Comparison of ENCODE assay signal across 6 cellular contexts in the genomic region with DNA sequence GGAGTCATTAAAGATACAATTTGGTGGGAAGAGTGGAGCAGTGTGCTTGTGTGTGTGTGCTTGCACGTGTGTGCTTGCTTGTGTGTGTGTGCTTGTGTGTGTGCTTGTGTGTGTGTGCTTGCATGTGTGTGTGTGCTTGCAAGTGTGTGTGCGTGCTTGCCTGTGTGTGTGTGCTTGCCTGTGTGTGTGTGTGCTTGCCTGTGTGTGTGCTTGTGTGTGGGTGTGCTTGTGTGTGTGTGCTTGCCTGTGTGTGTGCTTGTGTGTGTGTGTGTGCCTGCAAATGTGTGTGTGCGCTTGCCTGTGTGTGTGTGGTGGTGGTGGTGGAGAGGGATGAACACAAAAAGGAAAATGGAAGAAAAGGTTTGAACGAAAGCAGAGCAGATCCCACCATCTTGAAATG. TPM values are rescaled to one million over a fixed set of nuclear protein-coding genes. Genes with fewer than 3 reads are reported as not detected.
DNase-seq lines count a peak whose midpoint lies in the region; ATAC-seq, FAIRE-seq and TF ChIP-seq lines count a peak whose summit lies in the region.
"Not testable (repeated sequence)": the region's sequence is repeated elsewhere in the genome, so short reads cannot be mapped to it uniquely, and the experiment has no call there.

No MANE protein-coding gene starts in this region.

- TF ChIP-seq EP300 in K562 (IDR thresholded peaks at IDR 0.05; ENCODE audit: low read length): not testable (repeated sequence)

- H2AFZ ChIP-seq in IMR-90 (replicated peaks; ENCODE audit: low read length, poor library complexity); K562 (ENCODE audit: low read depth, low read length); trophoblast cell (ENCODE audit: insufficient read depth, low read length, poor library complexity): not testable (repeated sequence)

- not testable (repeated sequence) for H3K27ac ChIP-seq in HEK293 (ENCODE audit: extremely low read depth, low read depth, low read length); IMR-90 (ENCODE audit: insufficient read depth, low read length); K562 (ENCODE audit: extremely low read depth, low read depth, low read length); trophoblast cell (ENCODE audit: low read depth, low read length)

- H3K4me3 ChIP-seq in HEK293 (ENCODE audit: low read depth, low read length); IMR-90 (ENCODE audit: insufficient read depth, low read depth, low read length); K562: not testable (repeated sequence)
- H3K4me3 ChIP-seq in trophoblast cell (ENCODE audit: low read depth, low read length): peak overlapping the region; percentile 68

- H3K9me1 ChIP-seq in IMR-90 (ENCODE audit: insufficient read depth, low read length); K562 (ENCODE audit: control insufficient read depth, insufficient read depth, low read length): not testable (repeated sequence)

- not testable (repeated sequence) for H3K27me3 Mint-ChIP-seq in endothelial cell (ENCODE audit: unreplicated experiment); nephron progenitor cell (ENCODE audit: low read depth, poor library complexity)

- not testable (repeated sequence) for H3K9me3 Mint-ChIP-seq in endothelial cell (ENCODE audit: unreplicated experiment); nephron progenitor cell

- not testable (repeated sequence) for H3K9ac ChIP-seq in IMR-90 (ENCODE audit: low read depth, low read length); K562 (ENCODE audit: insufficient read depth in 1 of 2, low read depth in 2 of 2, low read length in 2 of 2); trophoblast cell (ENCODE audit: low read length)

- H3K4me1 Mint-ChIP-seq in endothelial cell (ENCODE audit: unreplicated experiment); nephron progenitor cell: not testable (repeated sequence)

- DNase-seq in IMR-90; K562 (ENCODE audit: extremely low read depth in 1 of 4, low spot score in 3 of 4); endothelial cell (ENCODE audit: low spot score); nephron progenitor cell; trophoblast cell: not testable (repeated sequence)

- dilution Hi-C loops in IMR-90 (cut with HindIII; ENCODE audit: low sequenced_read_pairs, unreplicated experiment): not testable (repeated sequence)

- peaks cover 11% of the 10 kb centered on the region for H3K36me3 Mint-ChIP-seq in endothelial cell (ENCODE audit: low read depth, unreplicated experiment)
- H3K36me3 Mint-ChIP-seq in nephron progenitor cell (ENCODE audit: low read depth): peaks cover 14% of the 10 kb centered on the region

- intact Hi-C loops in IMR-90 (cut with micrococcal nuclease); K562 (cut with micrococcal nuclease): not testable (repeated sequence)

- H2AK9ac ChIP-seq in IMR-90 (replicated peaks; ENCODE audit: low read depth, low read length, poor library complexity): not testable (repeated sequence)

- H4K20me1 ChIP-seq in IMR-90 (ENCODE audit: insufficient read depth, low read length); K562 (replicated peaks; ENCODE audit: control insufficient read depth, insufficient read depth, low read length): not testable (repeated sequence)

- H3K56ac ChIP-seq in IMR-90 (ENCODE audit: extremely low read depth, insufficient read depth, low read length): not testable (repeated sequence)

- not testable (repeated sequence) for FAIRE-seq in K562 (lab: Jason Lieb, UNC)

- POLR2A ChIA-PET in HEK293 (lab: Yijun Ruan, JAX); IMR-90 (lab: Charles Lee; ENCODE audit: unreplicated experiment); K562 (lab: Yijun Ruan, JAX): not testable (repeated sequence)

- not testable (repeated sequence) for H3K9me3 ChIP-seq in HEK293 (ENCODE audit: control insufficient read depth, insufficient read depth, low read depth, low read length); IMR-90 (ENCODE audit: control insufficient read depth, insufficient read depth, low read length); K562 (replicated peaks; ENCODE audit: control insufficient read depth, insufficient read depth, low read depth, low read length); trophoblast cell (ENCODE audit: insufficient read depth, low read depth, low read length)

- not testable (repeated sequence) for TF ChIP-seq CTCF in HEK293 (tag by site-specific recombination; IDR thresholded peaks at IDR 0.05); IMR-90 (conservative IDR thresholded peaks at IDR 0.05; ENCODE audit: low read depth, low read length); K562 (IDR thresholded peaks at IDR 0.05 in 2 of 3, conservative IDR thresholded peaks at IDR 0.05 in 1 of 3; ENCODE audit: insufficient read depth in 2 of 3, low read depth in 1 of 3, low read length in 3 of 3); endothelial cell (IDR thresholded peaks at IDR 0.05; ENCODE audit: unreplicated experiment); nephron progenitor cell (IDR thresholded peaks at IDR 0.05)

- H4K5ac ChIP-seq in IMR-90 (ENCODE audit: low read depth, low read length): not testable (repeated sequence)

- peak overlapping the region; percentile 40 for H3K27ac Mint-ChIP-seq in endothelial cell (ENCODE audit: unreplicated experiment)
- peak overlapping the region; percentile 65 for H3K27ac Mint-ChIP-seq in nephron progenitor cell

- H3K14ac ChIP-seq in IMR-90 (replicated peaks; ENCODE audit: low read depth, low read length); trophoblast cell (ENCODE audit: low read length): not testable (repeated sequence)

- H3K4ac ChIP-seq in IMR-90 (ENCODE audit: low read depth, low read length); trophoblast cell (ENCODE audit: low read depth, low read length): not testable (repeated sequence)

- not testable (repeated sequence) for H2BK12ac ChIP-seq in trophoblast cell (ENCODE audit: low read length)

- peak overlapping the region; percentile 26 for H3K4me3 Mint-ChIP-seq in endothelial cell (ENCODE audit: unreplicated experiment)
- not testable (repeated sequence) for H3K4me3 Mint-ChIP-seq in nephron progenitor cell

- not testable (repeated sequence) for H2BK20ac ChIP-seq in IMR-90 (ENCODE audit: low read depth, low read length)

- H3K4me2 ChIP-seq in IMR-90 (ENCODE audit: low read depth, low read length); K562 (ENCODE audit: insufficient read depth, low read length); trophoblast cell (ENCODE audit: low read length): not testable (repeated sequence)

- not testable (repeated sequence) for H4K8ac ChIP-seq in IMR-90 (ENCODE audit: low read depth in 2 of 2, low read length in 2 of 2); trophoblast cell (ENCODE audit: low read depth, low read length)

- not testable (repeated sequence) for ATAC-seq in IMR-90 (ENCODE audit: low read depth); K562

- in situ Hi-C loops in IMR-90 (cut with MboI; ENCODE audit: low sequenced_read_pairs): not testable (repeated sequence)
- in situ Hi-C loops in K562 (cut with MboI): loop anchor here (10.0 kb wide), 1 partner anchor 982 kb away; no protein-coding TSS in a partner anchor

- H3K18ac ChIP-seq in IMR-90 (ENCODE audit: low read depth, low read length): not testable (repeated sequence)
- peak overlapping the region; percentile 51 for H3K18ac ChIP-seq in trophoblast cell (ENCODE audit: low read length)

- not testable (repeated sequence) for H4K12ac ChIP-seq in trophoblast cell (ENCODE audit: low read depth, low read length)

- H3K27me3 ChIP-seq in IMR-90 (ENCODE audit: control insufficient read depth, insufficient read depth, low read length); K562 (ENCODE audit: control insufficient read depth in 2 of 2, insufficient read depth in 2 of 2, low read length in 2 of 2); trophoblast cell (ENCODE audit: insufficient read depth, low read length): not testable (repeated sequence)

- H2BK120ac ChIP-seq in IMR-90 (ENCODE audit: low read depth, low read length); trophoblast cell (ENCODE audit: insufficient read depth, low read length, poor library complexity): not testable (repeated sequence)

- CTCF ChIA-PET in HEK293 (lab: Yijun Ruan, JAX); IMR-90 (lab: Yijun Ruan, JAX); K562 (lab: Yijun Ruan, JAX; ENCODE audit: low intra/inter-chr PET ratio): not testable (repeated sequence)

- H3K36me3 ChIP-seq in HEK293 (ENCODE audit: control insufficient read depth in 2 of 2, insufficient read depth in 1 of 2, low read length in 2 of 2); IMR-90 (ENCODE audit: control insufficient read depth, insufficient read depth, low read length); K562 (ENCODE audit: control insufficient read depth, insufficient read depth, low read length); trophoblast cell (ENCODE audit: control insufficient read depth in 1 of 2, insufficient read depth in 2 of 2, low read length in 2 of 2): not testable (repeated sequence)

- WGBS in IMR-90 (ENCODE audit: extremely low coverage in 2 of 2, insufficient read length in 1 of 2), 2 experiments: 43% methylated on average over 1 of the region's 4 CpGs; no CpG with 5 or more reads in 1 of the 2 experiments
- WGBS in K562 (ENCODE audit: insufficient coverage, low coverage, missing lambda C conversion rate): 76% methylated on average over 4 of the region's 4 CpGs
- no CpG with 5 or more reads among the region's 4 CpGs for WGBS in trophoblast cell (ENCODE audit: extremely low coverage, insufficient coverage, insufficient read length)

- not testable (repeated sequence) for H2BK15ac ChIP-seq in IMR-90 (ENCODE audit: low read depth, low read length)

- not testable (repeated sequence) for TF ChIP-seq POLR2A in IMR-90 (IDR thresholded peaks at IDR 0.05; ENCODE audit: low read depth, low read length); K562 (conservative IDR thresholded peaks at IDR 0.05)

- not testable (repeated sequence) for H3K23ac ChIP-seq in IMR-90 (ENCODE audit: low read depth, low read length)
- H3K23ac ChIP-seq in trophoblast cell (ENCODE audit: low read length): peak overlapping the region; percentile 13

- peak overlapping the region; percentile 65 for H2BK5ac ChIP-seq in IMR-90 (ENCODE audit: low read depth, low read length, poor library complexity, severe bottlenecking)
- not testable (repeated sequence) for H2BK5ac ChIP-seq in trophoblast cell (ENCODE audit: low read depth, low read length, poor library complexity)

- not testable (repeated sequence) for BruUV-seq in IMR-90 (replicated peaks; lab: Mats Ljungman, UMichigan); K562 (replicated peaks; lab: Mats Ljungman, UMichigan)

- not testable (repeated sequence) for H2AK5ac ChIP-seq in IMR-90 (ENCODE audit: low read depth, low read length); trophoblast cell (ENCODE audit: low read length)

- not testable (repeated sequence) for H3K4me1 ChIP-seq in HEK293 (ENCODE audit: control insufficient read depth, insufficient read depth, low read length); IMR-90 (ENCODE audit: control insufficient read depth, insufficient read depth, low read length); K562 (replicated peaks in 1 of 2; ENCODE audit: control insufficient read depth in 2 of 2, insufficient read depth in 2 of 2, low read length in 2 of 2); trophoblast cell (ENCODE audit: control insufficient read depth in 1 of 2, insufficient read depth in 2 of 2, low read length in 2 of 2)

- TF ChIP-seq RAD21 in IMR-90 (IDR thresholded peaks at IDR 0.05; ENCODE audit: low read length); K562 (CRISPR knock-in tag; conservative IDR thresholded peaks at IDR 0.05 in 1 of 2, IDR thresholded peaks at IDR 0.05 in 1 of 2): not testable (repeated sequence)

- H3K79me1 ChIP-seq in IMR-90 (ENCODE audit: low read depth in 1 of 2, low read length in 2 of 2); trophoblast cell (ENCODE audit: low read length): not testable (repeated sequence)

- H3K79me2 ChIP-seq in K562 (ENCODE audit: control insufficient read depth, insufficient read depth, low read length); trophoblast cell (ENCODE audit: control insufficient read depth, insufficient read depth, low read length, poor library complexity): not testable (repeated sequence)

- not testable (repeated sequence) for H4K91ac ChIP-seq in IMR-90 (ENCODE audit: insufficient read depth, low read depth, low read length); trophoblast cell (ENCODE audit: low read depth, low read length)

RNA-seq across cellular contexts. Expression of a gene that starts 20.1 kb away (rescaled TPM):
- 4.3 and 4.7 TPM in 2 replicates for total RNA-seq in IMR-90 (2012; rRNA removed)
- 4.7 and 7.2 TPM in 2 replicates for polyA plus RNA-seq in IMR-90 (2012; rRNA removed)
- 2.2 and 4.4 TPM in 2 replicates for polyA plus RNA-seq in IMR-90 (2012; cell fraction: cytosol; rRNA removed)
- polyA plus RNA-seq in IMR-90 (2012; cell fraction: nucleus; rRNA removed; ENCODE audit: low replicate concordance): 8.4 and 23.7 TPM in 2 replicates
- 63.1 and 103 TPM in 2 replicates for total RNA-seq in K562 (2011; cell fraction: chromatin; rRNA removed; ENCODE audit: low replicate concordance)
- 30.0 and 32.0 TPM in 2 replicates for total RNA-seq in K562 (2011; cell fraction: nucleolus; rRNA removed)
- 59.4 and 65.3 TPM in 2 replicates for total RNA-seq in K562 (2011; cell fraction: nucleoplasm; rRNA removed)
- total RNA-seq in K562 (2014; rRNA removed): 10.5 and 15.0 TPM in 2 replicates
- total RNA-seq in K562 (2014; rRNA removed; fragmentation: Illumina TruSeq; extraction: Trizol): 11.1 and 12.7 TPM in 2 replicates
- 18.9 and 19.8 TPM in 2 replicates for total RNA-seq in K562 (2015; rRNA removed; fragmentation: Illumina TruSeq; extraction: Trizol)
- total RNA-seq in K562 (2021): 11.7 and 12.4 TPM in 2 replicates
- polyA plus RNA-seq in K562 (2011; rRNA removed): 10.0 and 11.0 TPM in 2 replicates
- polyA plus RNA-seq in K562 (2011; cell fraction: cytosol; rRNA removed): 3.8 and 5.3 TPM in 2 replicates
- 16.7 and 25.7 TPM in 2 replicates for polyA plus RNA-seq in K562 (2011; cell fraction: nucleus; rRNA removed)
- 11.3 and 14.4 TPM in 2 replicates for polyA plus RNA-seq in K562 (2012)
- 12.3 and 13.8 TPM in 2 replicates for polyA plus RNA-seq in K562 (2014; fragmentation: Illumina TruSeq; extraction: Trizol)
- 1 to 10 TPM; 2.7 to 3.8 TPM for polyA plus RNA-seq in K562 (2014; fragmentation: Nextera tagmentation; extraction: Ambion mirVana)
- polyA plus RNA-seq in K562 (2014; rRNA removed): 16.0 and 18.6 TPM in 2 replicates
- 11.5 and 23.3 TPM in 2 replicates for polyA minus RNA-seq in K562 (2011; rRNA and poly(A)+ RNA removed)
- polyA minus RNA-seq in K562 (2011; cell fraction: cytosol; rRNA and poly(A)+ RNA removed): 5.3 and 7.8 TPM in 2 replicates
- 16.0 and 23.3 TPM in 2 replicates for polyA minus RNA-seq in K562 (2011; cell fraction: nucleus; rRNA and poly(A)+ RNA removed)
- 18.2 TPM for total RNA-seq in endothelial cell (ENCODE audit: unreplicated experiment)
- polyA plus RNA-seq in trophoblast cell (2013): 8.3 and 8.4 TPM in 2 replicates
